ENCODE assay signal across 9 cellular contexts in the genomic region with DNA sequence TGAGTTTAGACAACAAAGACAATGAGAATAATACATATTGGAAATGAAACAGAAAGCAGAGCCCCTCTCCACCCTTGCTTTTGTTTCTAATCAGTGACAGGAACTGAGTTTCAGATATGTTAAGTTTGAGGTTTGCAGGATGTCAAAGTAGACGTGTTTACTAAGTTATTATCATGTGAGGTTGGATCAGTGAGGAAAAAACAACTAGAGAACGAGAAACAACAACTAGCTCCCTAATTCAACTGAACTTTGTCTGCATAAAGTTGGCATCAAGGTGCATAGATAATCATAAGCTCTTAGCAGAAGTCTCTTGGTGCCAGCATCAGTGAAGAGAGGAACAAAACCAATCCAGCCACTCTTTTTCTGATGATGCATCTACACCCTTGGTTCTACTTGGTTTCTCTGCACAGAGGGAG.
DNase-seq lines count a peak whose midpoint lies in the region; ATAC-seq, FAIRE-seq and TF ChIP-seq lines count a peak whose summit lies in the region.
"Had no signal": no experiment of that assay in that cellular context is flagged by ENCODE, and none has a peak within 500 bp of the region (broad histone marks: within the 10 kb centered on the region; RNA-seq: fewer than 3 reads in every experiment).

No MANE protein-coding gene starts in this region.

- POLR2A ChIA-PET in GM10248 (lab: Yijun Ruan, JAX), result no interaction called here

- peak; percentile 98 for ATAC-seq in GM21381 (IDR thresholded peaks at IDR 0.05; ENCODE audit: unreplicated experiment)
- peak; percentile 96 for ATAC-seq in HG03378 (IDR thresholded peaks at IDR 0.05; ENCODE audit: unreplicated experiment)

- FAIRE-seq in GM12892 (lab: Jason Lieb, UNC), result peak; percentile 30

- no peak for TF ChIP-seq POLR2A in GM12892 (IDR thresholded peaks at IDR 0.05; ENCODE audit: low read depth, low read length)

- CTCF ChIA-PET in GM10248 (lab: Yijun Ruan, JAX), result interaction anchor here (1.5 kb wide), 1 partner anchor 83 kb away, joined by 3 read pairs; no protein-coding TSS in a partner anchor

- TF ChIP-seq CTCF in fibroblast of villous mesenchyme (IDR thresholded peaks at IDR 0.05; ENCODE audit: insufficient read depth, low read depth, low read length) (no peak), GM10248 (IDR thresholded peaks at IDR 0.05; ENCODE audit: control extremely low read depth, extremely low read depth, low read depth, missing control alignments) (no peak)

- H3K4me3 ChIP-seq in fibroblast of villous mesenchyme (ENCODE audit: low read depth, low read length), result no peak overlapping the region

- DNase-seq in GM12892 (ENCODE audit: insufficient read length) (no peak), fibroblast of villous mesenchyme (ENCODE audit: low read depth) (peak; percentile 42), GM10248 (ENCODE audit: extremely low spot score) (no peak), ecto neural progenitor cell (ENCODE audit: low spot score) (no peak), NCI-H1105 treated with DMSO at 0.1 percent for 48 hours (lab: John Stamatoyannopoulos, UW) (no peak)
- no peak for DNase-seq in stimulated activated CD4-positive, alpha-beta T cell treated with anti-CD3 and anti-CD28 coated beads, Interleukin-4, amount 100 ng/mL, for 1 hour
- DNase-seq: hippocampal formation had no signal
